ENCODE assay signal across 19 cellular contexts in the genomic region with DNA sequence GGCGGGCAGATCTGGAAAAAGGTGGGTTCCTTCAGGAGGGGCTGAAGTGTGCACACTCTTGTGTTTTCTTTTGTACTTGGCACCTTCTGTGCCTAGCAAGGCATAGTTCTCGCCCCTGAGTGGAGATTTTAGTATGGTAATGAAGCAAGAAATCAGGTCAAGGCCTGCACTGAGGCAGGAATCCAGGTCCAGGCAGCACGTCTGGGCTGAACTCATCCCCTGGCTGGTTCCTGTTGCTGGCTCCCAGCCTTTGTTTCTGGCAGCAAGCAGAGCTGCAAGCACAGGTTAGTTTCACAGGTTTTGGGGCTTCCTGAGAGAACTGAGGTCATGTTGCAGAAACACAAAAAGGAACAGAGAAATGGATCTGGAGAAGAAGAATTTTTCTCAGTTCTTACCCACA. TPM values are rescaled to one million over a fixed set of nuclear protein-coding genes. Genes with fewer than 3 reads are reported as not detected.
A peak's percentile ranks its signal among the peaks of the same experiment; 100 is the strongest.
DNase-seq lines count a peak whose midpoint lies in the region; ATAC-seq and TF ChIP-seq lines count a peak whose summit lies in the region.
"Had no signal": no experiment of that assay in that cellular context is flagged by ENCODE, and none has a peak within 500 bp of the region (broad histone marks: within the 10 kb centered on the region; RNA-seq: fewer than 3 reads in every experiment).

No MANE protein-coding gene starts in this region.

- ATAC-seq in GM23338: no peak
- peak; percentile 64 for ATAC-seq in esophagus mucosa
- ATAC-seq: Panc1 had no signal

- H3K4me1 ChIP-seq in GM23338 (ENCODE audit: insufficient read depth): no peaks in the 10 kb centered on the region

- H3K79me2 ChIP-seq in GM23338 (replicated peaks; ENCODE audit: insufficient read depth): no peaks in the 10 kb centered on the region

- no peaks in the 10 kb centered on the region for H3K36me3 ChIP-seq in GM23338 (ENCODE audit: insufficient read depth)

- peak; percentile 13 for DNase-seq in GM23338 (ENCODE audit: low spot score)
- peak; percentile 95 for DNase-seq in cerebellar cortex (ENCODE audit: low spot score)
- DNase-seq in NCI-H1930 (lab: John Stamatoyannopoulos, UW): no peak
- no peak for DNase-seq in stimulated activated CD4-positive, alpha-beta T cell treated with anti-CD3 and anti-CD28 coated beads, Interleukin-12 subunit alpha, Interleukin-12 subunit beta, amount 100 ng/mL, for 4 hours
- no peak for DNase-seq in RPMI8226
- DNase-seq: DND-41, GDM1, MV-4-11, NCI-H1417 treated with DMSO at 0.1 percent for 48 hours, NCI-H2029, NCI-H2171, NCI-H446, NCI-H774, Right ventricle myocardium superior had no signal

- H3K4me3 ChIP-seq in GM23338: no peak overlapping the region
- no peak overlapping the region for H3K4me3 ChIP-seq in skin epidermis
- H3K4me3 ChIP-seq: SK-N-MC had no signal

- no peaks in the 10 kb centered on the region for H3K27me3 ChIP-seq in GM23338 (ENCODE audit: insufficient read depth)

- H2AFZ ChIP-seq in GM23338: peak overlapping the region; percentile 66; the same call in 1 of the 2 replicates

- 0 out of 3 replicates have a peak, but pooled peaks cover 2% of the 10 kb centered on the region for H3K4me1 Mint-ChIP-seq in GM23338

- TF ChIP-seq CTCF in GM23338 (conservative IDR thresholded peaks at IDR 0.05; ENCODE audit: low read depth in 2 of 2): no peak

- peaks cover 7% of the 10 kb centered on the region for H3K27me3 Mint-ChIP-seq in GM23338 (ENCODE audit: insufficient read depth, low read depth, poor library complexity)

- H3K4me3 Mint-ChIP-seq in GM23338: no peak overlapping the region

- no peak overlapping the region for H3K4me2 ChIP-seq in GM23338

- H3K9me2 ChIP-seq in GM23338 (ENCODE audit: insufficient read depth): no peaks in the 10 kb centered on the region

- H3K36me3 Mint-ChIP-seq in GM23338 (ENCODE audit: low read depth): peaks cover 5% of the 10 kb centered on the region; the same call in 1 of the 3 replicates

- no peak overlapping the region for H3K27ac ChIP-seq in GM23338 (ENCODE audit: low read depth)
- peak overlapping the region in 11 of 21 experiments; percentile 4 to 64 (median 47) for H3K27ac ChIP-seq in skin epidermis
- H3K27ac ChIP-seq: SK-N-MC had no signal

- H4K20me1 ChIP-seq in GM23338 (replicated peaks; ENCODE audit: insufficient read depth): no peaks in the 10 kb centered on the region

- H3K9me3 Mint-ChIP-seq in GM23338: peaks cover 9% of the 10 kb centered on the region

- H3K27ac Mint-ChIP-seq in GM23338: no peak overlapping the region

- H3F3A ChIP-seq in GM23338 (replicated peaks; ENCODE audit: low read depth): no peaks in the 10 kb centered on the region

TF ChIP-seq in GM23338, 12 proteins besides CTCF, POLR2A, EP300 and RAD21:
- TF ChIP-seq, protein P1, sequence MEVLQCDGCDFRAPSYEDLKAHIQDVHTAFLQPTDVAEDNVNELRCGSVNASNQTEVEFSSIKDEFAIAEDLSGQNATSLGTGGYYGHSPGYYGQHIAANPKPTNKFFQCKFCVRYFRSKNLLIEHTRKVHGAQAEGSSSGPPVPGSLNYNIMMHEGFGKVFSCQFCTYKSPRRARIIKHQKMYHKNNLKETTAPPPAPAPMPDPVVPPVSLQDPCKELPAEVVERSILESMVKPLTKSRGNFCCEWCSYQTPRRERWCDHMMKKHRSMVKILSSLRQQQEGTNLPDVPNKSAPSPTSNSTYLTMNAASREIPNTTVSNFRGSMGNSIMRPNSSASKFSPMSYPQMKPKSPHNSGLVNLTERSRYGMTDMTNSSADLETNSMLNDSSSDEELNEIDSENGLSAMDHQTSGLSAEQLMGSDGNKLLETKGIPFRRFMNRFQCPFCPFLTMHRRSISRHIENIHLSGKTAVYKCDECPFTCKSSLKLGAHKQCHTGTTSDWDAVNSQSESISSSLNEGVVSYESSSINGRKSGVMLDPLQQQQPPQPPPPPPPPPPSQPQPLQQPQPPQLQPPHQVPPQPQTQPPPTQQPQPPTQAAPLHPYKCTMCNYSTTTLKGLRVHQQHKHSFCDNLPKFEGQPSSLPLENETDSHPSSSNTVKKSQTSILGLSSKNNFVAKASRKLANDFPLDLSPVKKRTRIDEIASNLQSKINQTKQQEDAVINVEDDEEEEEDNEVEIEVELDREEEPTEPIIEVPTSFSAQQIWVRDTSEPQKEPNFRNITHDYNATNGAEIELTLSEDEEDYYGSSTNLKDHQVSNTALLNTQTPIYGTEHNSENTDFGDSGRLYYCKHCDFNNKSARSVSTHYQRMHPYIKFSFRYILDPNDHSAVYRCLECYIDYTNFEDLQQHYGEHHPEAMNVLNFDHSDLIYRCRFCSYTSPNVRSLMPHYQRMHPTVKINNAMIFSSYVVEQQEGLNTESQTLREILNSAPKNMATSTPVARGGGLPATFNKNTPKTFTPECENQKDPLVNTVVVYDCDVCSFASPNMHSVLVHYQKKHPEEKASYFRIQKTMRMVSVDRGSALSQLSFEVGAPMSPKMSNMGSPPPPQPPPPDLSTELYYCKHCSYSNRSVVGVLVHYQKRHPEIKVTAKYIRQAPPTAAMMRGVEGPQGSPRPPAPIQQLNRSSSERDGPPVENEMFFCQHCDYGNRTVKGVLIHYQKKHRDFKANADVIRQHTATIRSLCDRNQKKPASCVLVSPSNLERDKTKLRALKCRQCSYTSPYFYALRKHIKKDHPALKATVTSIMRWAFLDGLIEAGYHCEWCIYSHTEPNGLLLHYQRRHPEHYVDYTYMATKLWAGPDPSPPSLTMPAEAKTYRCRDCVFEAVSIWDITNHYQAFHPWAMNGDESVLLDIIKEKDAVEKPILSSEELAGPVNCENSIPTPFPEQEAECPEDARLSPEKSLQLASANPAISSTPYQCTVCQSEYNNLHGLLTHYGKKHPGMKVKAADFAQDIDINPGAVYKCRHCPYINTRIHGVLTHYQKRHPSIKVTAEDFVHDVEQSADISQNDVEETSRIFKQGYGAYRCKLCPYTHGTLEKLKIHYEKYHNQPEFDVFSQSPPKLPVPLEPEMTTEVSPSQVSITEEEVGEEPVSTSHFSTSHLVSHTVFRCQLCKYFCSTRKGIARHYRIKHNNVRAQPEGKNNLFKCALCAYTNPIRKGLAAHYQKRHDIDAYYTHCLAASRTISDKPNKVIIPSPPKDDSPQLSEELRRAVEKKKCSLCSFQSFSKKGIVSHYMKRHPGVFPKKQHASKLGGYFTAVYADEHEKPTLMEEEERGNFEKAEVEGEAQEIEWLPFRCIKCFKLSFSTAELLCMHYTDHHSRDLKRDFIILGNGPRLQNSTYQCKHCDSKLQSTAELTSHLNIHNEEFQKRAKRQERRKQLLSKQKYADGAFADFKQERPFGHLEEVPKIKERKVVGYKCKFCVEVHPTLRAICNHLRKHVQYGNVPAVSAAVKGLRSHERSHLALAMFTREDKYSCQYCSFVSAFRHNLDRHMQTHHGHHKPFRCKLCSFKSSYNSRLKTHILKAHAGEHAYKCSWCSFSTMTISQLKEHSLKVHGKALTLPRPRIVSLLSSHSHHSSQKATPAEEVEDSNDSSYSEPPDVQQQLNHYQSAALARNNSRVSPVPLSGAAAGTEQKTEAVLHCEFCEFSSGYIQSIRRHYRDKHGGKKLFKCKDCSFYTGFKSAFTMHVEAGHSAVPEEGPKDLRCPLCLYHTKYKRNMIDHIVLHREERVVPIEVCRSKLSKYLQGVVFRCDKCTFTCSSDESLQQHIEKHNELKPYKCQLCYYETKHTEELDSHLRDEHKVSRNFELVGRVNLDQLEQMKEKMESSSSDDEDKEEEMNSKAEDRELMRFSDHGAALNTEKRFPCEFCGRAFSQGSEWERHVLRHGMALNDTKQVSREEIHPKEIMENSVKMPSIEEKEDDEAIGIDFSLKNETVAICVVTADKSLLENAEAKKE (CRISPR knock-in tag; IDR thresholded peaks at IDR 0.05): no peak
- TF ChIP-seq EZH2phosphoT487 (IDR thresholded peaks at IDR 0.05; ENCODE audit: unreplicated experiment): no peak
- TF ChIP-seq, protein P2, sequence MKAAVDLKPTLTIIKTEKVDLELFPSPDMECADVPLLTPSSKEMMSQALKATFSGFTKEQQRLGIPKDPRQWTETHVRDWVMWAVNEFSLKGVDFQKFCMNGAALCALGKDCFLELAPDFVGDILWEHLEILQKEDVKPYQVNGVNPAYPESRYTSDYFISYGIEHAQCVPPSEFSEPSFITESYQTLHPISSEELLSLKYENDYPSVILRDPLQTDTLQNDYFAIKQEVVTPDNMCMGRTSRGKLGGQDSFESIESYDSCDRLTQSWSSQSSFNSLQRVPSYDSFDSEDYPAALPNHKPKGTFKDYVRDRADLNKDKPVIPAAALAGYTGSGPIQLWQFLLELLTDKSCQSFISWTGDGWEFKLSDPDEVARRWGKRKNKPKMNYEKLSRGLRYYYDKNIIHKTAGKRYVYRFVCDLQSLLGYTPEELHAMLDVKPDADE (IDR thresholded peaks at IDR 0.05): no peak
- TF ChIP-seq ZNF331 (CRISPR knock-in tag; IDR thresholded peaks at IDR 0.05; ENCODE audit: low read depth): no peak
- TF ChIP-seq JUNB (IDR thresholded peaks at IDR 0.05; ENCODE audit: unreplicated experiment): no peak
- TF ChIP-seq POLR2AphosphoS5 (IDR thresholded peaks at IDR 0.05; ENCODE audit: low read depth): no peak
- no peak for TF ChIP-seq EZH2 (IDR thresholded peaks at IDR 0.05; ENCODE audit: low read depth, unreplicated experiment)
- TF ChIP-seq STAT1 (IDR thresholded peaks at IDR 0.05; ENCODE audit: unreplicated experiment): no peak
- TF ChIP-seq ZNF114 (CRISPR knock-in tag; IDR thresholded peaks at IDR 0.05): no peak

RNA-seq across cellular contexts. Expression of a gene that starts 21.2 kb away (rescaled TPM):
- not detected in 2 replicates for total RNA-seq in GM23338 (2014; rRNA removed; shearing (Covaris generic))
- polyA plus RNA-seq in GM23338 (2016; fragmentation: Nextera tagmentation; extraction: Ambion mirVana): not detected in 2 replicates
- 0.44 TPM for total RNA-seq in esophagus mucosa
- total RNA-seq: A673 had no signal

RNA-seq across cellular contexts. Expression of a gene that starts 38.6 kb away (rescaled TPM):
- total RNA-seq in GM23338 (2014; rRNA removed; shearing (Covaris generic)): not detected in 2 replicates
- polyA plus RNA-seq in GM23338 (2016; fragmentation: Nextera tagmentation; extraction: Ambion mirVana): not detected in 2 replicates
- 0.48 TPM for total RNA-seq in esophagus mucosa
- total RNA-seq: A673 had no signal

RNA-seq across cellular contexts. Expression of a gene that starts 55.0 kb away (rescaled TPM):
- total RNA-seq in GM23338 (2014; rRNA removed; shearing (Covaris generic)): 15.6 and 18.8 TPM in 2 replicates
- 3.7 and 11.0 TPM in 2 replicates for polyA plus RNA-seq in GM23338 (2016; fragmentation: Nextera tagmentation; extraction: Ambion mirVana)
- 5.3 TPM for total RNA-seq in esophagus mucosa

Comparison
In these comparisons a context has a peak if more than half of its experiments do, and no peak if none do; other contexts are left out.
1. DNase-seq: peak in GM23338 (single experiment) and cerebellar cortex (single experiment); none in NCI-H1930 (0 of 2), stimulated activated CD4-positive, alpha-beta T cell treated with anti-CD3 and anti-CD28 coated beads, Interleukin-12 subunit alpha, Interleukin-12 subunit beta, amount 100 ng/mL, for 4 hours (single experiment) and RPMI8226 (single experiment).